In the genomic region with DNA sequence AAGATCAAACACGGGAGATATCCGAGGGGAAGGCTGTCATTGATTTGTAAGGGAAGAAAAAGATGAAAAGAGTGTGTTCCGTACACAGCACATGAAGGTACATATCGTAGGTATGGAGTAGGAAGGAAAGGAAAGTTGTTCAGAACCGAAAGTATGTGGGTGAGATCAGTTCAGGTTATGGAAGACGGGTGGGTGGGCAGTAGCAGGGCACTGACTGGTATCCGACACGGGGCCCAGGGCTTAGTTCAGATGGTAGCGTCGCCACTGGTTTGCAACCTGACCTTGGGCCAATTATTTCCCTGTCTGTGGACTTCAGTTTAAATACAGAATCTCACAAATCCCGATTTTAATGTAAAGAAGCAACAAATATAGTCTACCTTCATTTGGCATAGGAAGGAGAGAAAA, we compare ENCODE assay signal across 8 cellular contexts. TPM values are rescaled to one million over a fixed set of nuclear protein-coding genes. Genes with fewer than 3 reads are reported as not detected.
DNase-seq lines count a peak whose midpoint lies in the region; ATAC-seq and TF ChIP-seq lines count a peak whose summit lies in the region.

No MANE protein-coding gene starts in this region.

- H3K9me3 Mint-ChIP-seq in activated T-helper 2 cell treated with anti-CD3 and anti-CD28 coated beads, Interferon-gamma antibody, Interleukin-2, Interleukin-4, amounts not matched to agents 10 μg/mL and 5 μg/mL and 100 μg/mL, durations not matched to agents 14 hours and 24 hours and 36 hours, result no peaks in the 10 kb centered on the region

- H3K36me3 Mint-ChIP-seq in activated T-helper 2 cell treated with anti-CD3 and anti-CD28 coated beads, Interferon-gamma antibody, Interleukin-2, Interleukin-4, amounts not matched to agents 10 μg/mL and 5 μg/mL and 100 μg/mL, durations not matched to agents 14 hours and 24 hours and 36 hours (ENCODE audit: low read depth), result peaks cover 27% of the 10 kb centered on the region

- no peak for TF ChIP-seq CTCF in right atrium auricular region (IDR thresholded peaks at IDR 0.05)

- intact Hi-C loops in activated T-helper 2 cell treated with anti-CD3 and anti-CD28 coated beads, Interferon-gamma antibody, Interleukin-2, Interleukin-4, amounts not matched to agents 10 μg/mL and 5 μg/mL and 100 μg/mL, durations not matched to agents 14 hours and 24 hours and 36 hours (cut with micrococcal nuclease), result loop anchor here (5.0 kb wide), 1 partner anchor 91 kb away; the partner anchor contains the start of gene ZNF362

- DNase-seq in activated naive CD4-positive, alpha-beta T cell treated with Interleukin-2 at 50 U/mL for 16 hours, result peak; percentile 35
- no peak for DNase-seq in activated naive CD4-positive, alpha-beta T cell (lab: John Stamatoyannopoulos, UW)
- peak; percentile 14 for DNase-seq in activated T-helper 2 cell treated with anti-CD3 and anti-CD28 coated beads, Interferon-gamma antibody, Interleukin-2, Interleukin-4, amounts not matched to agents 10 μg/mL and 5 μg/mL and 100 μg/mL, durations not matched to agents 14 hours and 24 hours and 36 hours (ENCODE audit: low spot score)
- DNase-seq in right atrium auricular region (ENCODE audit: low spot score) (peak; percentile 54), NCI-H226 (no peak)

- H3K4me1 ChIP-seq in right atrium auricular region, result peaks cover 0 to 61% of the 10 kb centered on the region in 2 donors
- H3K4me1 ChIP-seq in skeletal muscle tissue (ENCODE audit: control insufficient read depth in 3 of 3, insufficient read depth in 3 of 3, low read length in 3 of 3), result peaks cover 43 to 56% (median 55%) of the 10 kb centered on the region in 3 donors

- ATAC-seq in GM18519 (IDR thresholded peaks at IDR 0.05; ENCODE audit: low FRiP score, unreplicated experiment) (no peak), GM21786 (IDR thresholded peaks at IDR 0.05; ENCODE audit: unreplicated experiment) (no peak)

- H3K4me3 ChIP-seq in right atrium auricular region, result peak overlapping the region; percentile 97 to 98
- peak overlapping the region; percentile 77 to 87 (median 80) for H3K4me3 ChIP-seq in skeletal muscle tissue (ENCODE audit: low read length in 3 of 3)

- peak overlapping the region; percentile 86 for H3K4me3 Mint-ChIP-seq in activated T-helper 2 cell treated with anti-CD3 and anti-CD28 coated beads, Interferon-gamma antibody, Interleukin-2, Interleukin-4, amounts not matched to agents 10 μg/mL and 5 μg/mL and 100 μg/mL, durations not matched to agents 14 hours and 24 hours and 36 hours (ENCODE audit: low read depth)

- H3K27me3 ChIP-seq in right atrium auricular region (no peaks in the 10 kb centered on the region), skeletal muscle tissue (ENCODE audit: control insufficient read depth in 3 of 3, insufficient read depth in 3 of 3, low read length in 3 of 3) (no peaks in the 10 kb centered on the region)

- peaks cover 50% of the 10 kb centered on the region for H3K4me1 Mint-ChIP-seq in activated T-helper 2 cell treated with anti-CD3 and anti-CD28 coated beads, Interferon-gamma antibody, Interleukin-2, Interleukin-4, amounts not matched to agents 10 μg/mL and 5 μg/mL and 100 μg/mL, durations not matched to agents 14 hours and 24 hours and 36 hours (ENCODE audit: low read depth)

- peak overlapping the region; percentile 82 to 87 (median 85) for H3K9ac ChIP-seq in skeletal muscle tissue (ENCODE audit: low read depth in 1 of 3, low read length in 3 of 3)

- H3K9me3 ChIP-seq in right atrium auricular region (no peaks in the 10 kb centered on the region), skeletal muscle tissue (ENCODE audit: control insufficient read depth in 3 of 3, low read length in 3 of 3) (no peaks in the 10 kb centered on the region)

- H3K27ac ChIP-seq in right atrium auricular region (peak overlapping the region; percentile 99 to 100), skeletal muscle tissue (ENCODE audit: low read depth, low read length) (peak overlapping the region; percentile 94)

- H3K36me3 ChIP-seq in right atrium auricular region (peaks cover 8% of the 10 kb centered on the region), skeletal muscle tissue (ENCODE audit: control insufficient read depth in 3 of 3, insufficient read depth in 3 of 3, low read length in 3 of 3) (peaks cover 0 to 6% (median 0%) of the 10 kb centered on the region in 3 donors)

- H3K27me3 Mint-ChIP-seq in activated T-helper 2 cell treated with anti-CD3 and anti-CD28 coated beads, Interferon-gamma antibody, Interleukin-2, Interleukin-4, amounts not matched to agents 10 μg/mL and 5 μg/mL and 100 μg/mL, durations not matched to agents 14 hours and 24 hours and 36 hours (ENCODE audit: low read depth), result peaks cover 3% of the 10 kb centered on the region

- H3K27ac Mint-ChIP-seq in activated T-helper 2 cell treated with anti-CD3 and anti-CD28 coated beads, Interferon-gamma antibody, Interleukin-2, Interleukin-4, amounts not matched to agents 10 μg/mL and 5 μg/mL and 100 μg/mL, durations not matched to agents 14 hours and 24 hours and 36 hours, result peak overlapping the region; percentile 91

RNA-seq across cellular contexts. Expression of gene A3GALT2, which starts 27.8 kb away (rescaled TPM):
- not detected in 2 replicates for total RNA-seq in activated T-helper 2 cell treated with anti-CD3 and anti-CD28 coated beads, Interferon-gamma antibody, Interleukin-2, Interleukin-4, amounts not matched to agents 10 μg/mL and 5 μg/mL and 100 μg/mL, durations not matched to agents 14 hours and 24 hours and 36 hours
- total RNA-seq in right atrium auricular region (not detected), skeletal muscle tissue (not detected)

Comparison
In these comparisons a context has a peak if more than half of its experiments do, and no peak if none do; other contexts are left out.
1. DNase-seq: peak in activated naive CD4-positive, alpha-beta T cell treated with Interleukin-2 at 50 U/mL for 16 hours (single experiment), activated T-helper 2 cell treated with anti-CD3 and anti-CD28 coated beads, Interferon-gamma antibody, Interleukin-2, Interleukin-4, amounts not matched to agents 10 μg/mL and 5 μg/mL and 100 μg/mL, durations not matched to agents 14 hours and 24 hours and 36 hours (single experiment) and right atrium auricular region (single experiment); none in activated naive CD4-positive, alpha-beta T cell (0 of 4) and NCI-H226 (single experiment).